ENCODE assay signal across 1 cellular context in genomic region chr4:73258668-73259551, GRCh38.
TF ChIP-seq lines count a peak whose summit lies in the region.

TSS of gene ANKRD17 (minus strand) at chr4:73258798. CDS start at chr4:73258668, 130 bp downstream.

TF ChIP-seq in HepG2, 621 proteins besides CTCF, POLR2A, EP300 and RAD21 (continued from another document and continues in another):
- no peak for TF ChIP-seq ZBTB49 (CRISPR knock-in tag; IDR thresholded peaks at IDR 0.05; ENCODE audit: borderline replicate concordance)
- peak; percentile 50; the same call in 1 of the 2 replicates for TF ChIP-seq ZNF317 (CRISPR knock-in tag; IDR thresholded peaks at IDR 0.05)
- TF ChIP-seq ZNF512 (CRISPR knock-in tag; IDR thresholded peaks at IDR 0.05): peak; percentile 43; the same call in 1 of the 2 replicates
- peak; percentile 85 for TF ChIP-seq ZNF292 (CRISPR knock-in tag; IDR thresholded peaks at IDR 0.05; ENCODE audit: borderline replicate concordance, low read depth)
- 0 out of 2 replicates have a peak, but pooled peaks have one; percentile 61 for TF ChIP-seq ZNF557 (CRISPR knock-in tag; IDR thresholded peaks at IDR 0.05)
- peak; percentile 44 to 83; a peak in 3 of 4 replicates for TF ChIP-seq HMGXB4 (CRISPR knock-in tag; IDR thresholded peaks at IDR 0.05; ENCODE audit: borderline replicate concordance in 1 of 2, low read depth in 1 of 2)
- peak; percentile 87 for TF ChIP-seq ZNF501 (CRISPR knock-in tag; IDR thresholded peaks at IDR 0.05)
- peak; percentile 50; the same call in 1 of the 2 replicates for TF ChIP-seq ZNF143 (CRISPR knock-in tag; IDR thresholded peaks at IDR 0.05)
- peak; percentile 85 for TF ChIP-seq ELF3 (CRISPR knock-in tag; IDR thresholded peaks at IDR 0.05)
- TF ChIP-seq MED1 (CRISPR knock-in tag; IDR thresholded peaks at IDR 0.05): peak; percentile 83
- peak; percentile 47; the same call in 1 of the 2 replicates for TF ChIP-seq ZNF138 (CRISPR knock-in tag; IDR thresholded peaks at IDR 0.05; ENCODE audit: low read depth)
- peak; percentile 54; the same call in 1 of the 2 replicates for TF ChIP-seq BATF2 (CRISPR knock-in tag; IDR thresholded peaks at IDR 0.05)
- TF ChIP-seq ZNF775 (CRISPR knock-in tag; IDR thresholded peaks at IDR 0.05; ENCODE audit: borderline replicate concordance): 0 out of 2 replicates have a peak, but pooled peaks have one; percentile 59
- 0 out of 2 replicates have a peak, but pooled peaks have one; percentile 16 for TF ChIP-seq ZBTB10 (CRISPR knock-in tag; IDR thresholded peaks at IDR 0.05; ENCODE audit: borderline replicate concordance)
- TF ChIP-seq ZNF614 (CRISPR knock-in tag; IDR thresholded peaks at IDR 0.05; ENCODE audit: borderline replicate concordance): peak; percentile 73; the same call in 1 of the 2 replicates
- TF ChIP-seq ZSCAN31 (CRISPR knock-in tag; IDR thresholded peaks at IDR 0.05; ENCODE audit: low read depth): peak; percentile 76; the same call in 1 of the 2 replicates
- no peak for TF ChIP-seq SCMH1 (CRISPR knock-in tag; IDR thresholded peaks at IDR 0.05; ENCODE audit: borderline replicate concordance)
- no peak for TF ChIP-seq WIZ (CRISPR knock-in tag; IDR thresholded peaks at IDR 0.05)
- TF ChIP-seq RARG (CRISPR knock-in tag; IDR thresholded peaks at IDR 0.05; ENCODE audit: low read depth): peak; percentile 32; the same call in 1 of the 2 replicates
- TF ChIP-seq ETV6 (CRISPR knock-in tag; conservative IDR thresholded peaks at IDR 0.05): peak; percentile 87
- peak; percentile 74; the same call in 1 of the 2 replicates for TF ChIP-seq ZNF335 (CRISPR knock-in tag; IDR thresholded peaks at IDR 0.05)
- no peak; the same call in 1 of the 2 replicates for TF ChIP-seq ZFP82 (CRISPR knock-in tag; IDR thresholded peaks at IDR 0.05; ENCODE audit: borderline replicate concordance)
- TF ChIP-seq ZNF296 (CRISPR knock-in tag; conservative IDR thresholded peaks at IDR 0.05): 0 out of 2 replicates have a peak, but pooled peaks have one; percentile 79
- peak; percentile 66 for TF ChIP-seq POGK (CRISPR knock-in tag; conservative IDR thresholded peaks at IDR 0.05)
- no peak; the same call in 1 of the 2 replicates for TF ChIP-seq ZNF326 (CRISPR knock-in tag; IDR thresholded peaks at IDR 0.05; ENCODE audit: borderline replicate concordance)
- TF ChIP-seq HOXA5 (CRISPR knock-in tag; IDR thresholded peaks at IDR 0.05): peak; percentile 96
- TF ChIP-seq ZBTB3 (CRISPR knock-in tag; IDR thresholded peaks at IDR 0.05; ENCODE audit: borderline replicate concordance, low read depth): no peak
- TF ChIP-seq ZNF136 (CRISPR knock-in tag; IDR thresholded peaks at IDR 0.05; ENCODE audit: low read depth): peak; percentile 85; the same call in 1 of the 2 replicates
- peak; percentile 63 for TF ChIP-seq SALL1 (CRISPR knock-in tag; IDR thresholded peaks at IDR 0.05)
- TF ChIP-seq HOMEZ (CRISPR knock-in tag; IDR thresholded peaks at IDR 0.05; ENCODE audit: low read depth): no peak
- peak; percentile 92 for TF ChIP-seq HNRNPH1 (optimal IDR thresholded peaks at IDR 0.05; ENCODE audit: low read depth, low read length)
- peak; percentile 70 for TF ChIP-seq TARDBP (CRISPR knock-in tag; IDR thresholded peaks at IDR 0.05)
- TF ChIP-seq DPF2 (CRISPR knock-in tag; IDR thresholded peaks at IDR 0.05; ENCODE audit: borderline replicate concordance, low read depth): no peak
- TF ChIP-seq MEF2D (CRISPR knock-in tag; IDR thresholded peaks at IDR 0.05): peak; percentile 46; the same call in 1 of the 2 replicates
- TF ChIP-seq HOXA9 (CRISPR knock-in tag; IDR thresholded peaks at IDR 0.05; ENCODE audit: borderline replicate concordance): 0 out of 2 replicates have a peak, but pooled peaks have one; percentile 53
- TF ChIP-seq HNRNPLL (IDR thresholded peaks at IDR 0.05; ENCODE audit: low read depth, low read length, poor library complexity, severe bottlenecking): peak; percentile 79
- TF ChIP-seq ZC3H4 (CRISPR knock-in tag; IDR thresholded peaks at IDR 0.05; ENCODE audit: borderline replicate concordance): 0 out of 2 replicates have a peak, but pooled peaks have one; percentile 83
- 0 out of 2 replicates have a peak, but pooled peaks have one; percentile 80 for TF ChIP-seq ZSCAN12 (CRISPR knock-in tag; IDR thresholded peaks at IDR 0.05)
- TF ChIP-seq POGZ (CRISPR knock-in tag; IDR thresholded peaks at IDR 0.05): peak; percentile 94
- peak; percentile 83 for TF ChIP-seq MXD4 (CRISPR knock-in tag; IDR thresholded peaks at IDR 0.05)
- no peak for TF ChIP-seq PBX2 (CRISPR knock-in tag; IDR thresholded peaks at IDR 0.05)
- 0 out of 2 replicates have a peak, but pooled peaks have one; percentile 42 for TF ChIP-seq ZFAT (CRISPR knock-in tag; conservative IDR thresholded peaks at IDR 0.05)
- no peak; the same call in 1 of the 2 replicates for TF ChIP-seq ZBED4 (CRISPR knock-in tag; IDR thresholded peaks at IDR 0.05; ENCODE audit: borderline replicate concordance)
- 0 out of 2 replicates have a peak, but pooled peaks have one; percentile 25 for TF ChIP-seq HNF4A (CRISPR knock-in tag; IDR thresholded peaks at IDR 0.05)
- 0 out of 2 replicates have a peak, but pooled peaks have one; percentile 47 for TF ChIP-seq ZNF431 (CRISPR knock-in tag; IDR thresholded peaks at IDR 0.05; ENCODE audit: borderline replicate concordance, low read depth)
